ENCODE assay signal across 10 cellular contexts in genomic region chr10:60549686-60550085, GRCh38.
A peak's percentile ranks its signal among the peaks of the same experiment; 100 is the strongest.
DNase-seq lines count a peak whose midpoint lies in the region; ATAC-seq and TF ChIP-seq lines count a peak whose summit lies in the region.
"Had no signal": no experiment of that assay in that cellular context is flagged by ENCODE, and none has a peak within 500 bp of the region (broad histone marks: within the 10 kb centered on the region; RNA-seq: fewer than 3 reads in every experiment).

No MANE protein-coding gene starts in this region.

- H3K9me3 Mint-ChIP-seq in activated CD4-positive, alpha-beta T cell treated with anti-CD3 and anti-CD28 coated beads for 36 hours (ENCODE audit: low read depth) = no peaks in the 10 kb centered on the region

- no peak overlapping the region for H3K4me3 Mint-ChIP-seq in activated CD4-positive, alpha-beta T cell treated with anti-CD3 and anti-CD28 coated beads for 36 hours

- H3K79me2 ChIP-seq in smooth muscle cell (ENCODE audit: low read depth) = no peaks in the 10 kb centered on the region

- CTCF ChIA-PET in activated CD4-positive, alpha-beta T cell treated with anti-CD3 and anti-CD28 coated beads for 36 hours (lab: Charles Lee) = interaction anchor here (1.0 kb wide), 1 partner anchor 83 kb away, joined by 3 read pairs; no protein-coding TSS in a partner anchor

- H3K27me3 ChIP-seq in dorsolateral prefrontal cortex (no peaks in the 10 kb centered on the region), smooth muscle cell (ENCODE audit: low read depth) (no peaks in the 10 kb centered on the region), colonic mucosa (no peaks in the 10 kb centered on the region)

- H3K4me2 ChIP-seq in smooth muscle cell = no peak overlapping the region

- H2AFZ ChIP-seq in smooth muscle cell (ENCODE audit: low read depth) = no peak overlapping the region

- H3K4me3 ChIP-seq in dorsolateral prefrontal cortex (no peak overlapping the region), smooth muscle cell (no peak overlapping the region), colonic mucosa (no peak overlapping the region)
- H3K4me3 ChIP-seq: coronary artery had no signal

- H3K36me3 ChIP-seq in smooth muscle cell (ENCODE audit: low read depth) (no peaks in the 10 kb centered on the region), colonic mucosa (no peaks in the 10 kb centered on the region)

- peaks cover 10% of the 10 kb centered on the region for H4K20me1 ChIP-seq in smooth muscle cell (ENCODE audit: low read depth)

- no peak overlapping the region for H3K9ac ChIP-seq in smooth muscle cell (ENCODE audit: low read depth)
- no peak overlapping the region for H3K9ac ChIP-seq in colonic mucosa (ENCODE audit: low read depth in 2 of 2, low read length in 2 of 2)

- no peaks in the 10 kb centered on the region for H3K27me3 Mint-ChIP-seq in activated CD4-positive, alpha-beta T cell treated with anti-CD3 and anti-CD28 coated beads for 36 hours

- no peak overlapping the region for H3K27ac Mint-ChIP-seq in activated CD4-positive, alpha-beta T cell treated with anti-CD3 and anti-CD28 coated beads for 36 hours

- DNase-seq in activated CD4-positive, alpha-beta T cell treated with anti-CD3 and anti-CD28 coated beads for 36 hours = no peak
- DNase-seq in activated CD4-positive, alpha-beta T cell treated with anti-CD3 and anti-CD28 coated beads, Interleukin-2, amount 50 U/mL, for 4 hours = no peak
- DNase-seq in NCI-H1105 treated with DMSO at 0.1 percent for 48 hours (lab: John Stamatoyannopoulos, UW) (peak; percentile 42), dorsolateral prefrontal cortex (no peak), smooth muscle cell (lab: John Stamatoyannopoulos, UW; ENCODE audit: unreplicated experiment) (no peak), colonic mucosa (no peak), GM19240 (ENCODE audit: insufficient read length, low spot score) (no peak), SHP77 treated with DMSO at 0.1 percent for 48 hours (lab: John Stamatoyannopoulos, UW) (no peak)
- DNase-seq: NCI-H510A had no signal

- peak; percentile 81 for ATAC-seq in activated CD4-positive, alpha-beta T cell treated with anti-CD3 and anti-CD28 coated beads for 36 hours

- no peaks in the 10 kb centered on the region for H3F3A ChIP-seq in smooth muscle cell (ENCODE audit: low read depth)

- TF ChIP-seq CTCF in dorsolateral prefrontal cortex (IDR thresholded peaks at IDR 0.05 in 54 of 56, conservative IDR thresholded peaks at IDR 0.05 in 2 of 56; ENCODE audit: low read depth in 1 of 56, partially characterized antibody in 56 of 56) = peak in 34 of 56 donors; percentile 8 to 55 (median 32)
- peak; percentile 17 for TF ChIP-seq CTCF in smooth muscle cell (IDR thresholded peaks at IDR 0.05; ENCODE audit: borderline replicate concordance, insufficient read depth, poor library complexity, severe bottlenecking)
- no peak for TF ChIP-seq CTCF in colonic mucosa (IDR thresholded peaks at IDR 0.05)

- POLR2A ChIA-PET in activated CD4-positive, alpha-beta T cell treated with anti-CD3 and anti-CD28 coated beads for 36 hours (lab: Charles Lee) = no interaction called here

- WGBS in smooth muscle cell (ENCODE audit: low lambda C conversion rate) = 69% methylated on average over 1 of the region's 1 CpG

- H3K4me1 ChIP-seq in smooth muscle cell (ENCODE audit: low read depth) (no peaks in the 10 kb centered on the region), colonic mucosa (no peaks in the 10 kb centered on the region)

- intact Hi-C loops in activated CD4-positive, alpha-beta T cell treated with anti-CD3 and anti-CD28 coated beads for 36 hours (cut with DNase I, micrococcal nuclease) = loop anchor here (1.0 to 10.0 kb wide), 3 partner anchors 98 to 219 kb away; no protein-coding TSS in a partner anchor
- intact Hi-C loops in dorsolateral prefrontal cortex (cut with DNase I) (no loop called here), colonic mucosa (cut with DNase I) (loop anchor here (10.0 kb wide), 1 partner anchor 95 kb away; no protein-coding TSS in a partner anchor)

- H3K36me3 Mint-ChIP-seq in activated CD4-positive, alpha-beta T cell treated with anti-CD3 and anti-CD28 coated beads for 36 hours (ENCODE audit: low read depth) = peaks cover 13% of the 10 kb centered on the region

- H3K9me3 ChIP-seq in smooth muscle cell (replicated peaks; ENCODE audit: low read depth) = no peaks in the 10 kb centered on the region
- no peaks in the 10 kb centered on the region for H3K9me3 ChIP-seq in colonic mucosa

- H3K4me1 Mint-ChIP-seq in activated CD4-positive, alpha-beta T cell treated with anti-CD3 and anti-CD28 coated beads for 36 hours = peaks cover 5% of the 10 kb centered on the region

- H3K27ac ChIP-seq in dorsolateral prefrontal cortex = peak overlapping the region in 8 of 59 donors; percentile 8 to 45 (median 24)
- H3K27ac ChIP-seq in smooth muscle cell (ENCODE audit: low read depth) = no peak overlapping the region
- no peak overlapping the region for H3K27ac ChIP-seq in colonic mucosa
- H3K27ac ChIP-seq: coronary artery had no signal

Comparison
In these comparisons a context has a peak if more than half of its experiments do, and no peak if none do; other contexts are left out.
1. intact Hi-C loops: an anchor here in activated CD4-positive, alpha-beta T cell treated with anti-CD3 and anti-CD28 coated beads for 36 hours (1.0 to 10.0 kb wide) and colonic mucosa (10.0 kb wide); none called in dorsolateral prefrontal cortex.